ENCODE assay signal across 1 cellular context in genomic region chr6:73339340-73339739, GRCh38.
TF ChIP-seq lines count a peak whose summit lies in the region.

No MANE protein-coding gene starts in this region.

TF ChIP-seq in HCT116, 20 proteins besides CTCF, POLR2A, EP300 and RAD21:
- no peak for TF ChIP-seq SRF (IDR thresholded peaks at IDR 0.05; ENCODE audit: low read depth)
- no peak for TF ChIP-seq CEBPB (IDR thresholded peaks at IDR 0.05; ENCODE audit: low read depth)
